ENCODE assay signal across 14 cellular contexts in genomic region chr18:34650121-34650545, GRCh38. TPM values are rescaled to one million over a fixed set of nuclear protein-coding genes. Genes with fewer than 3 reads are reported as not detected.
A peak's percentile ranks its signal among the peaks of the same experiment; 100 is the strongest.
DNase-seq lines count a peak whose midpoint lies in the region; ATAC-seq, FAIRE-seq and TF ChIP-seq lines count a peak whose summit lies in the region.
"Had no signal": no experiment of that assay in that cellular context is flagged by ENCODE, and none has a peak within 500 bp of the region (broad histone marks: within the 10 kb centered on the region; RNA-seq: fewer than 3 reads in every experiment).

No MANE protein-coding gene starts in this region.

- H3K9me1 ChIP-seq in endothelial cell of umbilical vein (replicated peaks; ENCODE audit: control insufficient read depth, extremely low read depth, insufficient read depth, low read length): no peaks in the 10 kb centered on the region

- dilution Hi-C loops in endothelial cell of umbilical vein (cut with MboI; ENCODE audit: extremely low pct_ligation_motif_present, low sequenced_read_pairs): no loop called here

- CTCF ChIA-PET in endothelial cell of umbilical vein (lab: Charles Lee): interaction anchor here (1.9 to 8.8 kb wide), 3 partner anchors 10 to 138 kb away, joined by 6 to 64 read pairs (median 8); no protein-coding TSS in a partner anchor

- no peaks in the 10 kb centered on the region for H3K27me3 ChIP-seq in endothelial cell of umbilical vein (ENCODE audit: control insufficient read depth in 2 of 2, insufficient read depth in 2 of 2, low read length in 2 of 2)
- no peaks in the 10 kb centered on the region for H3K27me3 ChIP-seq in parathyroid adenoma (ENCODE audit: control insufficient read depth, insufficient read depth, low read length)
- no peaks in the 10 kb centered on the region for H3K27me3 ChIP-seq in upper lobe of right lung
- H3K27me3 ChIP-seq: neural progenitor cell, vagina had no signal

- H2AFZ ChIP-seq in endothelial cell of umbilical vein (ENCODE audit: low read depth, low read length): no peak overlapping the region
- H2AFZ ChIP-seq in parathyroid adenoma: peak overlapping the region; percentile 70
- H2AFZ ChIP-seq: neural progenitor cell had no signal

- DNase-seq in EL: peak; percentile 3
- peak; percentile 34 for DNase-seq in NOMO-1 treated with DMSO at 0.1 percent for 48 hours (lab: John Stamatoyannopoulos, UW; ENCODE audit: unreplicated experiment)
- DNase-seq in endothelial cell of umbilical vein (ENCODE audit: low read depth, low spot score): peak; percentile 5
- DNase-seq in upper lobe of right lung: no peak
- no peak for DNase-seq in NCI-H2107 (lab: John Stamatoyannopoulos, UW)
- no peak for DNase-seq in NCI-H526 treated with DMSO at 0.1 percent for 48 hours (lab: John Stamatoyannopoulos, UW)
- DNase-seq: central memory CD4-positive, alpha-beta T cell; DMS153; NCI-H2227 treated with DMSO at 0.1 percent for 48 hours; T-cell had no signal

- no peak for ATAC-seq in upper lobe of right lung
- ATAC-seq in HG03139 (IDR thresholded peaks at IDR 0.05; ENCODE audit: unreplicated experiment): no peak
- ATAC-seq: T-cell had no signal

- TF ChIP-seq CTCF in endothelial cell of umbilical vein (IDR thresholded peaks at IDR 0.05; ENCODE audit: extremely low read depth in 1 of 2, insufficient read depth in 1 of 2, low read depth in 1 of 2, low read length in 2 of 2) (no peak), parathyroid adenoma (IDR thresholded peaks at IDR 0.05) (no peak), upper lobe of right lung (IDR thresholded peaks at IDR 0.05) (no peak)

- H3K4me1 ChIP-seq in endothelial cell of umbilical vein (ENCODE audit: control insufficient read depth, extremely low read depth, insufficient read depth, low read length): no peaks in the 10 kb centered on the region
- peaks cover 14% of the 10 kb centered on the region for H3K4me1 ChIP-seq in parathyroid adenoma
- H3K4me1 ChIP-seq in upper lobe of right lung: peaks cover 12% of the 10 kb centered on the region
- H3K4me1 ChIP-seq: neural progenitor cell, vagina had no signal

- H3K9ac ChIP-seq in endothelial cell of umbilical vein (replicated peaks; ENCODE audit: extremely low read depth, insufficient read depth, low read length) (no peak overlapping the region), parathyroid adenoma (no peak overlapping the region)
- H3K9ac ChIP-seq: neural progenitor cell had no signal

- H3K4me3 ChIP-seq in endothelial cell of umbilical vein (replicated peaks in 1 of 3; ENCODE audit: insufficient read depth in 1 of 3, low read depth in 1 of 3, low read length in 3 of 3): no peak overlapping the region
- no peak overlapping the region for H3K4me3 ChIP-seq in parathyroid adenoma (ENCODE audit: low read depth, low read length)
- H3K4me3 ChIP-seq in upper lobe of right lung: no peak overlapping the region
- H3K4me3 ChIP-seq: neural progenitor cell, vagina had no signal

- BruUV-seq in endothelial cell of umbilical vein (replicated peaks; lab: Mats Ljungman, UMichigan): no TSS peak

- H3K9me3 ChIP-seq in endothelial cell of umbilical vein (replicated peaks; ENCODE audit: control insufficient read depth, insufficient read depth, low read length): no peaks in the 10 kb centered on the region
- no peaks in the 10 kb centered on the region for H3K9me3 ChIP-seq in parathyroid adenoma (ENCODE audit: control insufficient read depth, low read length)
- H3K9me3 ChIP-seq in upper lobe of right lung: no peaks in the 10 kb centered on the region
- H3K9me3 ChIP-seq: vagina had no signal

- no peak for FAIRE-seq in endothelial cell of umbilical vein (lab: Jason Lieb, UNC)

- no peaks in the 10 kb centered on the region for H3K79me2 ChIP-seq in endothelial cell of umbilical vein (ENCODE audit: control insufficient read depth, insufficient read depth, low read length)
- H3K79me2 ChIP-seq in parathyroid adenoma: no peaks in the 10 kb centered on the region

- intact Hi-C loops in endothelial cell of umbilical vein (cut with micrococcal nuclease): no loop called here
- intact Hi-C loops in upper lobe of right lung (cut with DNase I): no loop called here

- H3K4me2 ChIP-seq in endothelial cell of umbilical vein (ENCODE audit: insufficient read depth, low read length) (no peak overlapping the region), parathyroid adenoma (ENCODE audit: low read length) (peak overlapping the region; percentile 67)
- H3K4me2 ChIP-seq: neural progenitor cell had no signal

- H3K27ac ChIP-seq in endothelial cell of umbilical vein (ENCODE audit: insufficient read depth, low read depth, low read length): no peak overlapping the region
- H3K27ac ChIP-seq in parathyroid adenoma: peak overlapping the region; percentile 47
- H3K27ac ChIP-seq in upper lobe of right lung: no peak overlapping the region
- H3K27ac ChIP-seq: neural progenitor cell, vagina had no signal

- H3K36me3 ChIP-seq in endothelial cell of umbilical vein (ENCODE audit: control insufficient read depth in 2 of 2, extremely low read depth in 1 of 2, insufficient read depth in 2 of 2, low read length in 2 of 2) (no peaks in the 10 kb centered on the region), parathyroid adenoma (ENCODE audit: control insufficient read depth, insufficient read depth, low read length) (no peaks in the 10 kb centered on the region), upper lobe of right lung (no peaks in the 10 kb centered on the region)
- H3K36me3 ChIP-seq: neural progenitor cell, vagina had no signal

- POLR2A ChIA-PET in endothelial cell of umbilical vein (lab: Charles Lee): no interaction called here

- no peak for TF ChIP-seq POLR2A in endothelial cell of umbilical vein (IDR thresholded peaks at IDR 0.05; ENCODE audit: low read depth, low read length)

- no peaks in the 10 kb centered on the region for H4K20me1 ChIP-seq in endothelial cell of umbilical vein (replicated peaks; ENCODE audit: control insufficient read depth, extremely low read depth, insufficient read depth, low read length)

TF ChIP-seq in endothelial cell of umbilical vein, 7 proteins besides CTCF, POLR2A, EP300 and RAD21:
- TF ChIP-seq FOS (IDR thresholded peaks at IDR 0.05; ENCODE audit: borderline replicate concordance, insufficient read depth, low read length): no peak
- TF ChIP-seq JUN (IDR thresholded peaks at IDR 0.05; ENCODE audit: borderline replicate concordance, insufficient read depth, insufficient read length, low read depth): no peak
- no peak for TF ChIP-seq POLR2AphosphoS5 (IDR thresholded peaks at IDR 0.05; ENCODE audit: insufficient read depth, low read depth, low read length)
- TF ChIP-seq GATA2 (IDR thresholded peaks at IDR 0.05; ENCODE audit: insufficient read depth, insufficient read length, low read depth, low read length): no peak
- no peak for TF ChIP-seq MYC (IDR thresholded peaks at IDR 0.05; ENCODE audit: low read depth, low read length)
- no peak for TF ChIP-seq EZH2 (IDR thresholded peaks at IDR 0.05; ENCODE audit: borderline replicate concordance, low read depth, low read length, severe bottlenecking)
- no peak for TF ChIP-seq MAX (IDR thresholded peaks at IDR 0.05; ENCODE audit: insufficient read depth, insufficient read length)

RNA-seq across cellular contexts. Expression of gene DTNA, which starts 60.0 kb away (rescaled TPM):
- 15.3 and 16.8 TPM in 2 replicates for total RNA-seq in endothelial cell of umbilical vein
- 6.6 and 9.0 TPM in 2 replicates for polyA plus RNA-seq in endothelial cell of umbilical vein
- 6.2 and 6.5 TPM in 2 replicates for polyA plus RNA-seq in endothelial cell of umbilical vein (2011; cell fraction: cytosol; rRNA removed)
- 16.6 and 19.9 TPM in 2 replicates for polyA plus RNA-seq in endothelial cell of umbilical vein (2011; cell fraction: nucleus; rRNA removed)
- polyA plus RNA-seq in endothelial cell of umbilical vein (2012): 4.4 and 8.7 TPM in 2 replicates
- 20.2 and 28.5 TPM in 2 replicates for polyA minus RNA-seq in endothelial cell of umbilical vein
- polyA minus RNA-seq in endothelial cell of umbilical vein (2011; cell fraction: cytosol; rRNA and poly(A)+ RNA removed): 1.1 TPM
- 36.4 and 48.4 TPM in 2 replicates for polyA minus RNA-seq in endothelial cell of umbilical vein (2011; cell fraction: nucleus; rRNA and poly(A)+ RNA removed)
- total RNA-seq in upper lobe of right lung: 21.8 TPM

Comparison
In these comparisons a context has a peak if more than half of its experiments do, and no peak if none do; other contexts are left out.
1. DNase-seq: peak in EL (single experiment), NOMO-1 treated with DMSO at 0.1 percent for 48 hours (single experiment) and endothelial cell of umbilical vein (single experiment); none in upper lobe of right lung (single experiment), NCI-H2107 (single experiment) and NCI-H526 treated with DMSO at 0.1 percent for 48 hours (single experiment).